In the genomic region with DNA sequence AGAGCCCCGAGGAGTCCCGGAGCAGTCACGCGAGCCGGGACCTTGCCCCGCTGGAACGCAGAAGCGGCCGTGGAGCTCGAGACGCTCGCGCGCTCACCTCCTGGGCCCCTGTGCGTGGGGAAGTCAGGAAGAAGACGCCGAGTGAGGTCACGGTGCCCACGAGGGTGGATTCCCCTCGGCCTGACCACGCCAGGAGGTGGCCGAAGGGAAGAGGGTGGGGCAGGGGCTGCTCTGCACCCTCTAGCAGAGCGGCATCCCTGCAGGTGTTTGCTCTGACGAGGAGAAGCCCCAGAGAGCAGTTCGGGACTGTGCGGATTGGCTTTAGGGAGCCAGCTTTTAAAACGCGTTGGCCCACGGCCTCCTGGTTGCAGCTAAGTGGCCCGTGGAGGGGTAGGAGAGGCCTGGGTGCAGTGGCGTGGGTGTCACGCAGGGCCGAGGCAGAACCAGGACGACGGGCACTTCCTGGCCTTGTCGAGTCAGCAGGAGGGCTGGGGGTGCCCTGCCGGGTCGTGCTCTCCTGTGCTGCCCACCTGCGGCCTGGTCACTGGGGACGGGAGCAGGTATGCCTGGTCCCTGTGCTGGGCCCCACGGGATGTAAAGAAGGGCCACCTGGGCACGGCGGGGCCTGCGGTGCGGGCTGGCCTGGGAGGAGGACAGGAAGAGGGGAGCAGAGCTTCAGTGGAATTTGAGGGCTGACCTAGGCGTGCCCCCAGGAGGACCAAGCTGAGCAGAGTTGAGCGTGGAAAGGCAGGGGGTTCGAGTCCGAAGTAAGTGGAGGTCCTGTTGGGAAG, we compare ENCODE assay signal across 1 cellular context.
A peak's percentile ranks its signal among the peaks of the same experiment; 100 is the strongest.
TF ChIP-seq lines count a peak whose summit lies in the region.

No MANE protein-coding gene starts in this region.

TF ChIP-seq in HepG2, 621 proteins besides CTCF, POLR2A, EP300 and RAD21 (continued from another document):
- TF ChIP-seq, protein P1, sequence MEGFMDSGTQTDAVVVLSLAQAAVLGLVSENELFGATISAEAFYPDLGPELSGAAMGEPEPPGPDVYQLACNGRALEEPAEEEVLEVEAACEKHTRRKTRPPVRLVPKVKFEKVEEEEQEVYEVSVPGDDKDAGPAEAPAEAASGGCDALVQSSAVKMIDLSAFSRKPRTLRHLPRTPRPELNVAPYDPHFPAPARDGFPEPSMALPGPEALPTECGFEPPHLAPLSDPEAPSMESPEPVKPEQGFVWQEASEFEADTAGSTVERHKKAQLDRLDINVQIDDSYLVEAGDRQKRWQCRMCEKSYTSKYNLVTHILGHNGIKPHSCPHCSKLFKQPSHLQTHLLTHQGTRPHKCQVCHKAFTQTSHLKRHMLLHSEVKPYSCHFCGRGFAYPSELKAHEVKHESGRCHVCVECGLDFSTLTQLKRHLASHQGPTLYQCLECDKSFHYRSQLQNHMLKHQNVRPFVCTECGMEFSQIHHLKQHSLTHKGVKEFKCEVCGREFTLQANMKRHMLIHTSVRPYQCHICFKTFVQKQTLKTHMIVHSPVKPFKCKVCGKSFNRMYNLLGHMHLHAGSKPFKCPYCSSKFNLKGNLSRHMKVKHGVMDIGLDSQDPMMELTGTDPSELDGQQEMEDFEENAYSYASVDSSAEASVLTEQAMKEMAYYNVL (CRISPR knock-in tag; IDR thresholded peaks at IDR 0.05; ENCODE audit: borderline replicate concordance), result no peak
- TF ChIP-seq NFE2 (CRISPR knock-in tag; IDR thresholded peaks at IDR 0.05) (no peak), TOPORS (CRISPR knock-in tag; IDR thresholded peaks at IDR 0.05) (no peak), ZNF546 (CRISPR knock-in tag; conservative IDR thresholded peaks at IDR 0.05) (no peak), ZNF510 (CRISPR knock-in tag; IDR thresholded peaks at IDR 0.05; ENCODE audit: low read depth) (no peak), PAF1 (CRISPR knock-in tag; IDR thresholded peaks at IDR 0.05) (no peak), CBX5 (CRISPR knock-in tag; IDR thresholded peaks at IDR 0.05; ENCODE audit: borderline replicate concordance) (no peak), ZNF3 (CRISPR knock-in tag; IDR thresholded peaks at IDR 0.05) (no peak), GATAD1 (CRISPR knock-in tag; IDR thresholded peaks at IDR 0.05) (no peak), SNRNP70 (IDR thresholded peaks at IDR 0.05; ENCODE audit: low read depth, low read length) (no peak), SRF (IDR thresholded peaks at IDR 0.05; ENCODE audit: low read depth, low read length) (no peak), CC2D1A (CRISPR knock-in tag; IDR thresholded peaks at IDR 0.05) (no peak), NFATC3 (CRISPR knock-in tag; IDR thresholded peaks at IDR 0.05) (no peak), DNMT1 (CRISPR knock-in tag; IDR thresholded peaks at IDR 0.05) (no peak), FOXK1 (CRISPR knock-in tag; IDR thresholded peaks at IDR 0.05; ENCODE audit: borderline replicate concordance, low read depth) (no peak), BRD4 (CRISPR knock-in tag; IDR thresholded peaks at IDR 0.05) (no peak; the same call in 1 of the 2 replicates), SAFB2 (CRISPR knock-in tag; IDR thresholded peaks at IDR 0.05; ENCODE audit: borderline replicate concordance, low read depth) (0 out of 2 replicates have a peak, but pooled peaks have one; percentile 0), HNRNPL (IDR thresholded peaks at IDR 0.05; ENCODE audit: low read depth, low read length) (peak; percentile 17; the same call in 1 of the 2 replicates), ZIK1 (CRISPR knock-in tag; IDR thresholded peaks at IDR 0.05; ENCODE audit: borderline replicate concordance, low read depth) (no peak), ZFP36 (IDR thresholded peaks at IDR 0.05; ENCODE audit: borderline replicate concordance, low read depth, low read length, partially characterized antibody) (no peak), ZMYM4 (CRISPR knock-in tag; IDR thresholded peaks at IDR 0.05) (no peak), MAF1 (CRISPR knock-in tag; IDR thresholded peaks at IDR 0.05; ENCODE audit: borderline replicate concordance) (no peak), DPF2 (CRISPR knock-in tag; IDR thresholded peaks at IDR 0.05; ENCODE audit: borderline replicate concordance, low read depth) (no peak), ZNF761 (CRISPR knock-in tag; conservative IDR thresholded peaks at IDR 0.05) (peak; percentile 69), ZNF468 (CRISPR knock-in tag; IDR thresholded peaks at IDR 0.05) (no peak), ZNF230 (CRISPR knock-in tag; IDR thresholded peaks at IDR 0.05) (0 out of 2 replicates have a peak, but pooled peaks have one; percentile 36), NRL (CRISPR knock-in tag; IDR thresholded peaks at IDR 0.05; ENCODE audit: borderline replicate concordance) (0 out of 2 replicates have a peak, but pooled peaks have one; percentile 3)
- TF ChIP-seq, protein P2, sequence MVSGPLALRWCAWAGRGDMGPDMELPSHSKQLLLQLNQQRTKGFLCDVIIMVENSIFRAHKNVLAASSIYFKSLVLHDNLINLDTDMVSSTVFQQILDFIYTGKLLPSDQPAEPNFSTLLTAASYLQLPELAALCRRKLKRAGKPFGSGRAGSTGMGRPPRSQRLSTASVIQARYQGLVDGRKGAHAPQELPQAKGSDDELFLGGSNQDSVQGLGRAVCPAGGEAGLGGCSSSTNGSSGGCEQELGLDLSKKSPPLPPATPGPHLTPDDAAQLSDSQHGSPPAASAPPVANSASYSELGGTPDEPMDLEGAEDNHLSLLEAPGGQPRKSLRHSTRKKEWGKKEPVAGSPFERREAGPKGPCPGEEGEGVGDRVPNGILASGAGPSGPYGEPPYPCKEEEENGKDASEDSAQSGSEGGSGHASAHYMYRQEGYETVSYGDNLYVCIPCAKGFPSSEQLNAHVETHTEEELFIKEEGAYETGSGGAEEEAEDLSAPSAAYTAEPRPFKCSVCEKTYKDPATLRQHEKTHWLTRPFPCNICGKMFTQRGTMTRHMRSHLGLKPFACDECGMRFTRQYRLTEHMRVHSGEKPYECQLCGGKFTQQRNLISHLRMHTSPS (CRISPR knock-in tag; IDR thresholded peaks at IDR 0.05; ENCODE audit: low read depth), result no peak; the same call in 1 of the 2 replicates
- TF ChIP-seq, protein P3, sequence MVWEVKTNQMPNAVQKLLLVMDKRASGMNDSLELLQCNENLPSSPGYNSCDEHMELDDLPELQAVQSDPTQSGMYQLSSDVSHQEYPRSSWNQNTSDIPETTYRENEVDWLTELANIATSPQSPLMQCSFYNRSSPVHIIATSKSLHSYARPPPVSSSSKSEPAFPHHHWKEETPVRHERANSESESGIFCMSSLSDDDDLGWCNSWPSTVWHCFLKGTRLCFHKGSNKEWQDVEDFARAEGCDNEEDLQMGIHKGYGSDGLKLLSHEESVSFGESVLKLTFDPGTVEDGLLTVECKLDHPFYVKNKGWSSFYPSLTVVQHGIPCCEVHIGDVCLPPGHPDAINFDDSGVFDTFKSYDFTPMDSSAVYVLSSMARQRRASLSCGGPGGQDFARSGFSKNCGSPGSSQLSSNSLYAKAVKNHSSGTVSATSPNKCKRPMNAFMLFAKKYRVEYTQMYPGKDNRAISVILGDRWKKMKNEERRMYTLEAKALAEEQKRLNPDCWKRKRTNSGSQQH (CRISPR knock-in tag; IDR thresholded peaks at IDR 0.05; ENCODE audit: low read depth), result no peak
- TF ChIP-seq, protein P4, sequence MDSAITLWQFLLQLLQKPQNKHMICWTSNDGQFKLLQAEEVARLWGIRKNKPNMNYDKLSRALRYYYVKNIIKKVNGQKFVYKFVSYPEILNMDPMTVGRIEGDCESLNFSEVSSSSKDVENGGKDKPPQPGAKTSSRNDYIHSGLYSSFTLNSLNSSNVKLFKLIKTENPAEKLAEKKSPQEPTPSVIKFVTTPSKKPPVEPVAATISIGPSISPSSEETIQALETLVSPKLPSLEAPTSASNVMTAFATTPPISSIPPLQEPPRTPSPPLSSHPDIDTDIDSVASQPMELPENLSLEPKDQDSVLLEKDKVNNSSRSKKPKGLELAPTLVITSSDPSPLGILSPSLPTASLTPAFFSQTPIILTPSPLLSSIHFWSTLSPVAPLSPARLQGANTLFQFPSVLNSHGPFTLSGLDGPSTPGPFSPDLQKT (CRISPR knock-in tag; IDR thresholded peaks at IDR 0.05; ENCODE audit: borderline replicate concordance), result no peak
- TF ChIP-seq, protein P5, sequence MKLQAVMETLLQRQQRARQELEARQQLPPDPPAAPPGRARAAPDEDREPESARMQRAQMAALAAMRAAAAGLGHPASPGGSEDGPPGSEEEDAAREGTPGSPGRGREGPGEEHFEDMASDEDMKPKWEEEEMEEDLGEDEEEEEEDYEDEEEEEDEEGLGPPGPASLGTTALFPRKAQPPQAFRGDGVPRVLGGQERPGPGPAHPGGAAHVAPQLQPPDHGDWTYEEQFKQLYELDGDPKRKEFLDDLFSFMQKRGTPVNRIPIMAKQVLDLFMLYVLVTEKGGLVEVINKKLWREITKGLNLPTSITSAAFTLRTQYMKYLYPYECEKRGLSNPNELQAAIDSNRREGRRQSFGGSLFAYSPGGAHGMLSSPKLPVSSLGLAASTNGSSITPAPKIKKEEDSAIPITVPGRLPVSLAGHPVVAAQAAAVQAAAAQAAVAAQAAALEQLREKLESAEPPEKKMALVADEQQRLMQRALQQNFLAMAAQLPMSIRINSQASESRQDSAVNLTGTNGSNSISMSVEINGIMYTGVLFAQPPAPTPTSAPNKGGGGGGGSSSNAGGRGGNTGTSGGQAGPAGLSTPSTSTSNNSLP (IDR thresholded peaks at IDR 0.05; ENCODE audit: low read depth, low read length), result no peak
- TF ChIP-seq, protein P6, sequence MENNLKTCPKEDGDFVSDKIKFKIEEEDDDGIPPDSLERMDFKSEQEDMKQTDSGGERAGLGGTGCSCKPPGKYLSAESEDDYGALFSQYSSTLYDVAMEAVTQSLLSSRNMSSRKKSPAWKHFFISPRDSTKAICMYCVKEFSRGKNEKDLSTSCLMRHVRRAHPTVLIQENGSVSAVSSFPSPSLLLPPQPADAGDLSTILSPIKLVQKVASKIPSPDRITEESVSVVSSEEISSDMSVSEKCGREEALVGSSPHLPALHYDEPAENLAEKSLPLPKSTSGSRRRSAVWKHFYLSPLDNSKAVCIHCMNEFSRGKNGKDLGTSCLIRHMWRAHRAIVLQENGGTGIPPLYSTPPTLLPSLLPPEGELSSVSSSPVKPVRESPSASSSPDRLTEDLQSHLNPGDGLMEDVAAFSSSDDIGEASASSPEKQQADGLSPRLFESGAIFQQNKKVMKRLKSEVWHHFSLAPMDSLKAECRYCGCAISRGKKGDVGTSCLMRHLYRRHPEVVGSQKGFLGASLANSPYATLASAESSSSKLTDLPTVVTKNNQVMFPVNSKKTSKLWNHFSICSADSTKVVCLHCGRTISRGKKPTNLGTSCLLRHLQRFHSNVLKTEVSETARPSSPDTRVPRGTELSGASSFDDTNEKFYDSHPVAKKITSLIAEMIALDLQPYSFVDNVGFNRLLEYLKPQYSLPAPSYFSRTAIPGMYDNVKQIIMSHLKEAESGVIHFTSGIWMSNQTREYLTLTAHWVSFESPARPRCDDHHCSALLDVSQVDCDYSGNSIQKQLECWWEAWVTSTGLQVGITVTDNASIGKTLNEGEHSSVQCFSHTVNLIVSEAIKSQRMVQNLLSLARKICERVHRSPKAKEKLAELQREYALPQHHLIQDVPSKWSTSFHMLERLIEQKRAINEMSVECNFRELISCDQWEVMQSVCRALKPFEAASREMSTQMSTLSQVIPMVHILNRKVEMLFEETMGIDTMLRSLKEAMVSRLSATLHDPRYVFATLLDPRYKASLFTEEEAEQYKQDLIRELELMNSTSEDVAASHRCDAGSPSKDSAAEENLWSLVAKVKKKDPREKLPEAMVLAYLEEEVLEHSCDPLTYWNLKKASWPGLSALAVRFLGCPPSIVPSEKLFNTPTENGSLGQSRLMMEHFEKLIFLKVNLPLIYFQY (CRISPR knock-in tag; IDR thresholded peaks at IDR 0.05; ENCODE audit: borderline replicate concordance), result no peak
- TF ChIP-seq, protein P7, sequence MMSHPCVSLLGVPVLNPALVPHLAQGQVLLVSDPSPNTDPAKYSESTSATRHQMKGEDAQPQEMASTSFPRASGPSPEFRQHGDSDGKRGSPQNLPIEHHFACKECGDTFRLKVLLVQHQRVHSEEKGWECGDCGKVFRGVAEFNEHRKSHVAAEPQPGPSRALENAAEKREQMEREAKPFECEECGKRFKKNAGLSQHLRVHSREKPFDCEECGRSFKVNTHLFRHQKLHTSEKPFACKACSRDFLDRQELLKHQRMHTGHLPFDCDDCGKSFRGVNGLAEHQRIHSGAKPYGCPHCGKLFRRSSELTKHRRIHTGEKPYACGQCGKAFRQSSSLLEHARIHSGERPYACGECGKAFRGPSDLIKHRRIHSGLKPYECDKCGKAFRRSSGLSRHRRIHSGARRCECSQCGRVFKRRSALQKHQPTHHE (CRISPR knock-in tag; IDR thresholded peaks at IDR 0.05; ENCODE audit: borderline replicate concordance), result no peak
- TF ChIP-seq, protein P8, sequence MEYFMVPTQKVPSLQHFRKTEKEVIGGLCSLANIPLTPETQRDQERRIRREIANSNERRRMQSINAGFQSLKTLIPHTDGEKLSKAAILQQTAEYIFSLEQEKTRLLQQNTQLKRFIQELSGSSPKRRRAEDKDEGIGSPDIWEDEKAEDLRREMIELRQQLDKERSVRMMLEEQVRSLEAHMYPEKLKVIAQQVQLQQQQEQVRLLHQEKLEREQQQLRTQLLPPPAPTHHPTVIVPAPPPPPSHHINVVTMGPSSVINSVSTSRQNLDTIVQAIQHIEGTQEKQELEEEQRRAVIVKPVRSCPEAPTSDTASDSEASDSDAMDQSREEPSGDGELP (IDR thresholded peaks at IDR 0.05; ENCODE audit: borderline replicate concordance, low read depth), result no peak
- TF ChIP-seq, protein P9, sequence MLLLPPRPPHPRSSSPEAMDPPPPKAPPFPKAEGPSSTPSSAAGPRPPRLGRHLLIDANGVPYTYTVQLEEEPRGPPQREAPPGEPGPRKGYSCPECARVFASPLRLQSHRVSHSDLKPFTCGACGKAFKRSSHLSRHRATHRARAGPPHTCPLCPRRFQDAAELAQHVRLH (CRISPR knock-in tag; IDR thresholded peaks at IDR 0.05; ENCODE audit: borderline replicate concordance, low read depth), result 0 out of 2 replicates have a peak, but pooled peaks have one; percentile 14
- TF ChIP-seq, protein P10, sequence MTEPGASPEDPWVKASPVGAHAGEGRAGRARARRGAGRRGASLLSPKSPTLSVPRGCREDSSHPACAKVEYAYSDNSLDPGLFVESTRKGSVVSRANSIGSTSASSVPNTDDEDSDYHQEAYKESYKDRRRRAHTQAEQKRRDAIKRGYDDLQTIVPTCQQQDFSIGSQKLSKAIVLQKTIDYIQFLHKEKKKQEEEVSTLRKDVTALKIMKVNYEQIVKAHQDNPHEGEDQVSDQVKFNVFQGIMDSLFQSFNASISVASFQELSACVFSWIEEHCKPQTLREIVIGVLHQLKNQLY (CRISPR knock-in tag; IDR thresholded peaks at IDR 0.05), result no peak
- TF ChIP-seq, protein P11, sequence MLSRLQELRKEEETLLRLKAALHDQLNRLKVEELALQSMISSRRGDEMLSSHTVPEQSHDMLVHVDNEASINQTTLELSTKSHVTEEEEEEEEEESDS (CRISPR knock-in tag; IDR thresholded peaks at IDR 0.05; ENCODE audit: borderline replicate concordance), result no peak
